ENCODE assay signal across 8 cellular contexts in the genomic region with DNA sequence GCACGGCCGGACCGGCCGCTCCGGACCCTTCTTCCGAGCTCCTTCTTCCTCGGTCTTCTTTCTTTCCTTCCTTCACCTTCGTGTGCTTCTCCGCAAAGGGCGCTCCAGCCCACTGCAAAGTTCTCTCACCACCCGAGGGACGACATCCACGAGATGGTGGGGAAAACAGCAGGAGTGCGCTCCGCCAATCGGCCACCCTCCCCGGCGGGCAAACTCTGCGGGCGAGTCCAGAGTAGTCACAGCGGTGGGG. TPM values are rescaled to one million over a fixed set of nuclear protein-coding genes. Genes with fewer than 3 reads are reported as not detected.
A peak's percentile ranks its signal among the peaks of the same experiment; 100 is the strongest.
DNase-seq lines count a peak whose midpoint lies in the region; ATAC-seq and TF ChIP-seq lines count a peak whose summit lies in the region.
"Not testable (repeated sequence)": the region's sequence is repeated elsewhere in the genome, so short reads cannot be mapped to it uniquely, and the experiment has no call there.

No MANE protein-coding gene starts in this region.

- peak overlapping the region; percentile 87 for H3K4me3 Mint-ChIP-seq in CD4-positive, alpha-beta T cell
- peak overlapping the region; percentile 97 to 100; a peak in 4 of 5 replicates for H3K4me3 Mint-ChIP-seq in H9
- H3K4me3 Mint-ChIP-seq in activated CD4-positive, alpha-beta memory T cell treated with anti-CD3 and anti-CD28 coated beads for 36 hours, result peak overlapping the region; percentile 71
- peak overlapping the region; percentile 55 to 96 (median 91) for H3K4me3 Mint-ChIP-seq in naive thymus-derived CD4-positive, alpha-beta T cell
- peak overlapping the region; percentile 91 to 97 for H3K4me3 Mint-ChIP-seq in stimulated activated naive CD8-positive, alpha-beta T cell treated with anti-CD3 and anti-CD28 coated beads, Interleukin-15, amount 100 ng/mL, for 72 hours

- peaks cover 12% of the 10 kb centered on the region for H3K27me3 Mint-ChIP-seq in CD4-positive, alpha-beta T cell
- peaks cover 21% of the 10 kb centered on the region for H3K27me3 Mint-ChIP-seq in H9 (ENCODE audit: low read depth)
- H3K27me3 Mint-ChIP-seq in activated CD4-positive, alpha-beta memory T cell treated with anti-CD3 and anti-CD28 coated beads for 36 hours, result peaks cover 20% of the 10 kb centered on the region
- H3K27me3 Mint-ChIP-seq in naive thymus-derived CD4-positive, alpha-beta T cell, result peaks cover 0 to 32% (median 15%) of the 10 kb centered on the region in 5 donors
- H3K27me3 Mint-ChIP-seq in stimulated activated naive CD8-positive, alpha-beta T cell treated with anti-CD3 and anti-CD28 coated beads, Interleukin-15, amount 100 ng/mL, for 72 hours, result peaks cover 30% of the 10 kb centered on the region

- no CpG with 5 or more reads among the region's 21 CpGs for WGBS in H9 (ENCODE audit: extremely low coverage, insufficient read length, low lambda C conversion rate)

- not testable (repeated sequence) for H2BK5ac ChIP-seq in H9 (ENCODE audit: insufficient read length, low read length)

- POLR2A ChIA-PET in CD4-positive, alpha-beta T cell (lab: Charles Lee); activated CD4-positive, alpha-beta memory T cell treated with anti-CD3 and anti-CD28 coated beads for 36 hours (lab: Charles Lee); naive thymus-derived CD4-positive, alpha-beta T cell (lab: Charles Lee): not testable (repeated sequence)

- H3K36me3 ChIP-seq in Loucy (ENCODE audit: insufficient read depth, low read length); right atrium auricular region; naive thymus-derived CD4-positive, alpha-beta T cell (ENCODE audit: control insufficient read depth in 2 of 3, insufficient read depth in 3 of 3, low read length in 3 of 3): not testable (repeated sequence)

- H3K4me1 Mint-ChIP-seq in CD4-positive, alpha-beta T cell (ENCODE audit: low read depth), result peaks cover 16% of the 10 kb centered on the region
- peaks cover 14 to 19% of the 10 kb centered on the region in 2 experiments for H3K4me1 Mint-ChIP-seq in H9
- H3K4me1 Mint-ChIP-seq in activated CD4-positive, alpha-beta memory T cell treated with anti-CD3 and anti-CD28 coated beads for 36 hours (ENCODE audit: low read depth), result peaks cover 14% of the 10 kb centered on the region
- peaks cover 0 to 27% (median 10%) of the 10 kb centered on the region in 7 donors for H3K4me1 Mint-ChIP-seq in naive thymus-derived CD4-positive, alpha-beta T cell
- H3K4me1 Mint-ChIP-seq in stimulated activated naive CD8-positive, alpha-beta T cell treated with anti-CD3 and anti-CD28 coated beads, Interleukin-15, amount 100 ng/mL, for 72 hours, result peaks cover 27% of the 10 kb centered on the region

- H3K18ac ChIP-seq in H9 (ENCODE audit: insufficient read length, low read depth, low read length), result peak overlapping the region; percentile 86

- not testable (repeated sequence) for H2AFZ ChIP-seq in H9 (ENCODE audit: low read length)
- H2AFZ ChIP-seq in Loucy (ENCODE audit: low read length), result peak overlapping the region; percentile 70

- H3K27me3 ChIP-seq in CD4-positive, alpha-beta T cell (ENCODE audit: control insufficient read depth, insufficient read depth, low read length), result peaks cover 27% of the 10 kb centered on the region
- not testable (repeated sequence) for H3K27me3 ChIP-seq in H9 (ENCODE audit: insufficient read depth, low read length); Loucy (ENCODE audit: insufficient read depth, low read length, poor library complexity, severe bottlenecking); right atrium auricular region; naive thymus-derived CD4-positive, alpha-beta T cell (ENCODE audit: control insufficient read depth in 2 of 2, insufficient read depth in 2 of 2, low read length in 2 of 2)

- H3F3A ChIP-seq in Loucy (ENCODE audit: low read depth), result not testable (repeated sequence)

- H3K27ac Mint-ChIP-seq in CD4-positive, alpha-beta T cell; activated CD4-positive, alpha-beta memory T cell treated with anti-CD3 and anti-CD28 coated beads for 36 hours: not testable (repeated sequence)
- peak overlapping the region; percentile 98 to 100 (median 99); a peak in 6 of 7 replicates for H3K27ac Mint-ChIP-seq in H9
- peak overlapping the region in 5 of 9 donors; percentile 41 to 77 (median 66) for H3K27ac Mint-ChIP-seq in naive thymus-derived CD4-positive, alpha-beta T cell
- peak overlapping the region in 1 of 2 donors; percentile 96 for H3K27ac Mint-ChIP-seq in stimulated activated naive CD8-positive, alpha-beta T cell treated with anti-CD3 and anti-CD28 coated beads, Interleukin-15, amount 100 ng/mL, for 72 hours

- not testable (repeated sequence) for TF ChIP-seq CTCF in CD4-positive, alpha-beta T cell (IDR thresholded peaks at IDR 0.05); H9 (conservative IDR thresholded peaks at IDR 0.05); Loucy (conservative IDR thresholded peaks at IDR 0.05; ENCODE audit: low read length); choroid plexus epithelial cell (conservative IDR thresholded peaks at IDR 0.05; ENCODE audit: low read depth, low read length); right atrium auricular region (IDR thresholded peaks at IDR 0.05)

- H3K9me3 ChIP-seq in CD4-positive, alpha-beta T cell (ENCODE audit: control insufficient read depth, low read length); H9 (ENCODE audit: control insufficient read depth, low read depth, low read length); Loucy (ENCODE audit: insufficient read depth, low read depth, low read length); right atrium auricular region; naive thymus-derived CD4-positive, alpha-beta T cell (ENCODE audit: control insufficient read depth in 2 of 3, low read length in 3 of 3): not testable (repeated sequence)

- DNase-seq in CD4-positive, alpha-beta T cell; H9; activated CD4-positive, alpha-beta memory T cell treated with anti-CD3 and anti-CD28 coated beads for 36 hours; choroid plexus epithelial cell (ENCODE audit: low read depth); right atrium auricular region (ENCODE audit: low spot score); stimulated activated naive CD8-positive, alpha-beta T cell treated with anti-CD3 and anti-CD28 coated beads, Interleukin-15, amount 100 ng/mL, for 72 hours: not testable (repeated sequence)
- peak in 1 of 9 donors; percentile 11 for DNase-seq in naive thymus-derived CD4-positive, alpha-beta T cell

- not testable (repeated sequence) for H4K20me1 ChIP-seq in H9 (ENCODE audit: control insufficient read depth, insufficient read depth, insufficient read length); Loucy (ENCODE audit: insufficient read depth, low read length, poor library complexity, severe bottlenecking)

- H2BK12ac ChIP-seq in H9 (ENCODE audit: insufficient read length, low read depth, low read length), result not testable (repeated sequence)

- H4K5ac ChIP-seq in H9 (ENCODE audit: insufficient read length, low read depth, low read length), result not testable (repeated sequence)

- H4K8ac ChIP-seq in H9 (replicated peaks; ENCODE audit: insufficient read length, low read depth, low read length), result not testable (repeated sequence)

- H3K56ac ChIP-seq in H9 (ENCODE audit: insufficient read length, low read depth, low read length), result not testable (repeated sequence)

- not testable (repeated sequence) for H3K27ac ChIP-seq in CD4-positive, alpha-beta T cell (ENCODE audit: low read depth, low read length); H9 (ENCODE audit: insufficient read length, low read depth, low read length); naive thymus-derived CD4-positive, alpha-beta T cell (ENCODE audit: low read depth, low read length)
- H3K27ac ChIP-seq in right atrium auricular region, result peak overlapping the region; percentile 83 to 86

- intact Hi-C loops in CD4-positive, alpha-beta T cell (cut with DNase I, micrococcal nuclease); naive thymus-derived CD4-positive, alpha-beta T cell (cut with micrococcal nuclease): not testable (repeated sequence)
- intact Hi-C loops in activated CD4-positive, alpha-beta memory T cell treated with anti-CD3 and anti-CD28 coated beads for 36 hours (cut with micrococcal nuclease), result loop anchor here (10.0 kb wide), 1 partner anchor 164 kb away; no protein-coding TSS in a partner anchor

- H3K4me3 ChIP-seq in Loucy (ENCODE audit: low read length, poor library complexity, severe bottlenecking), result peak overlapping the region; percentile 97
- H3K4me3 ChIP-seq in choroid plexus epithelial cell (ENCODE audit: low read depth, low read length), result peak overlapping the region; percentile 75
- peak overlapping the region; percentile 62 to 75 for H3K4me3 ChIP-seq in right atrium auricular region
- peak overlapping the region; percentile 41 for H3K4me3 ChIP-seq in naive thymus-derived CD4-positive, alpha-beta T cell (ENCODE audit: low read length)

- H3K23ac ChIP-seq in H9 (ENCODE audit: insufficient read length, low read depth, low read length), result not testable (repeated sequence)

- not testable (repeated sequence) for H3T11ph ChIP-seq in H9 (ENCODE audit: low read length)

- H3K4ac ChIP-seq in H9 (ENCODE audit: low read depth, low read length), result not testable (repeated sequence)

- H3K23me2 ChIP-seq in H9 (ENCODE audit: insufficient read length, low read depth, low read length, poor library complexity, severe bottlenecking), result peaks cover 11% of the 10 kb centered on the region

- peak overlapping the region; percentile 84 for H3K14ac ChIP-seq in H9 (ENCODE audit: insufficient read depth, low read length)

- H3K79me2 ChIP-seq in H9 (ENCODE audit: insufficient read depth, low read length) (peaks cover 34% of the 10 kb centered on the region; the same call in 1 of the 2 replicates), Loucy (ENCODE audit: insufficient read depth, low read length) (peaks cover 36% of the 10 kb centered on the region)

- not testable (repeated sequence) for H2AK5ac ChIP-seq in H9 (ENCODE audit: insufficient read length, low read length)

- H3K4me1 ChIP-seq in H9 (ENCODE audit: insufficient read depth, low read length); naive thymus-derived CD4-positive, alpha-beta T cell (ENCODE audit: control insufficient read depth in 2 of 2, insufficient read depth in 2 of 2, low read length in 2 of 2): not testable (repeated sequence)
- H3K4me1 ChIP-seq in Loucy (ENCODE audit: insufficient read depth, low read length, poor library complexity, severe bottlenecking) (peaks cover 21% of the 10 kb centered on the region), right atrium auricular region (peaks cover 0 to 24% of the 10 kb centered on the region in 2 donors)

- H3K9ac ChIP-seq in H9 (ENCODE audit: extremely low read depth, insufficient read length, low read length) (peak overlapping the region; percentile 91), Loucy (ENCODE audit: low read depth, low read length, poor library complexity, severe bottlenecking) (peak overlapping the region; percentile 73)

- H3K9me3 Mint-ChIP-seq in CD4-positive, alpha-beta T cell; H9; activated CD4-positive, alpha-beta memory T cell treated with anti-CD3 and anti-CD28 coated beads for 36 hours; naive thymus-derived CD4-positive, alpha-beta T cell; stimulated activated naive CD8-positive, alpha-beta T cell treated with anti-CD3 and anti-CD28 coated beads, Interleukin-15, amount 100 ng/mL, for 72 hours: not testable (repeated sequence)

- H2BK15ac ChIP-seq in H9 (ENCODE audit: low read depth, low read length), result not testable (repeated sequence)

- CTCF ChIA-PET in CD4-positive, alpha-beta T cell (lab: Charles Lee); activated CD4-positive, alpha-beta memory T cell treated with anti-CD3 and anti-CD28 coated beads for 36 hours (lab: Charles Lee); naive thymus-derived CD4-positive, alpha-beta T cell (lab: Charles Lee): not testable (repeated sequence)

- H3K4me2 ChIP-seq in H9 (ENCODE audit: insufficient read depth, insufficient read length, low read length) (peak overlapping the region; percentile 38), Loucy (ENCODE audit: low read depth, low read length, poor library complexity, severe bottlenecking) (peak overlapping the region; percentile 100)

- H3K79me1 ChIP-seq in H9 (ENCODE audit: insufficient read depth, low read depth, low read length, poor library complexity, severe bottlenecking), result not testable (repeated sequence)

- H3K36me3 Mint-ChIP-seq in CD4-positive, alpha-beta T cell (ENCODE audit: low read depth); H9 (ENCODE audit: insufficient read depth in 1 of 3, low read depth in 3 of 3); activated CD4-positive, alpha-beta memory T cell treated with anti-CD3 and anti-CD28 coated beads for 36 hours; naive thymus-derived CD4-positive, alpha-beta T cell: not testable (repeated sequence)

- not testable (repeated sequence) for H2BK120ac ChIP-seq in H9 (ENCODE audit: low read depth, low read length, poor library complexity, severe bottlenecking)

- peak overlapping the region; percentile 89 for H4K91ac ChIP-seq in H9 (ENCODE audit: insufficient read length, low read depth, low read length)

- ATAC-seq in CD4-positive, alpha-beta T cell (ENCODE audit: poor library complexity); naive thymus-derived CD4-positive, alpha-beta T cell; stimulated activated naive CD8-positive, alpha-beta T cell treated with anti-CD3 and anti-CD28 coated beads, Interleukin-15, amount 100 ng/mL, for 72 hours: not testable (repeated sequence)

- not testable (repeated sequence) for H3K9me2 ChIP-seq in Loucy (replicated peaks; ENCODE audit: low read depth, low read length)

- not testable (repeated sequence) for H2BK20ac ChIP-seq in H9 (ENCODE audit: low read depth, low read length, poor library complexity, severe bottlenecking)

RNA-seq across cellular contexts. Expression of gene TLE1, which starts 0.3 kb away (rescaled TPM):
- 1 to 10 TPM; 3.4 to 3.5 TPM for total RNA-seq in CD4-positive, alpha-beta T cell
- 75.1 and 79.3 TPM in 2 replicates for total RNA-seq in H9 (2021)
- under 1 TPM; 0.17 to 0.22 TPM for total RNA-seq in activated CD4-positive, alpha-beta memory T cell treated with anti-CD3 and anti-CD28 coated beads for 36 hours
- 10 to 100 TPM; 17.1 to 42.8 TPM for total RNA-seq in right atrium auricular region
- 1 to 10 TPM in 4 of 5 experiments, not detected in 1; 1.2 to 7.1 (median 2.0) TPM for total RNA-seq in naive thymus-derived CD4-positive, alpha-beta T cell
- 1 to 10 TPM in 1 of 2 donors, under 1 TPM in 1; 0.46 to 3.5 TPM for polyA plus RNA-seq in naive thymus-derived CD4-positive, alpha-beta T cell

Comparison
In these comparisons a context has a peak if more than half of its experiments do, and no peak if none do; other contexts are left out.
1. H3K4me3 ChIP-seq: peak in every context shown above with its lines; median percentile 97 in Loucy; 75 in choroid plexus epithelial cell; 68 in right atrium auricular region; 41 in naive thymus-derived CD4-positive, alpha-beta T cell.